ENCODE assay signal across 8 cellular contexts in the genomic region with DNA sequence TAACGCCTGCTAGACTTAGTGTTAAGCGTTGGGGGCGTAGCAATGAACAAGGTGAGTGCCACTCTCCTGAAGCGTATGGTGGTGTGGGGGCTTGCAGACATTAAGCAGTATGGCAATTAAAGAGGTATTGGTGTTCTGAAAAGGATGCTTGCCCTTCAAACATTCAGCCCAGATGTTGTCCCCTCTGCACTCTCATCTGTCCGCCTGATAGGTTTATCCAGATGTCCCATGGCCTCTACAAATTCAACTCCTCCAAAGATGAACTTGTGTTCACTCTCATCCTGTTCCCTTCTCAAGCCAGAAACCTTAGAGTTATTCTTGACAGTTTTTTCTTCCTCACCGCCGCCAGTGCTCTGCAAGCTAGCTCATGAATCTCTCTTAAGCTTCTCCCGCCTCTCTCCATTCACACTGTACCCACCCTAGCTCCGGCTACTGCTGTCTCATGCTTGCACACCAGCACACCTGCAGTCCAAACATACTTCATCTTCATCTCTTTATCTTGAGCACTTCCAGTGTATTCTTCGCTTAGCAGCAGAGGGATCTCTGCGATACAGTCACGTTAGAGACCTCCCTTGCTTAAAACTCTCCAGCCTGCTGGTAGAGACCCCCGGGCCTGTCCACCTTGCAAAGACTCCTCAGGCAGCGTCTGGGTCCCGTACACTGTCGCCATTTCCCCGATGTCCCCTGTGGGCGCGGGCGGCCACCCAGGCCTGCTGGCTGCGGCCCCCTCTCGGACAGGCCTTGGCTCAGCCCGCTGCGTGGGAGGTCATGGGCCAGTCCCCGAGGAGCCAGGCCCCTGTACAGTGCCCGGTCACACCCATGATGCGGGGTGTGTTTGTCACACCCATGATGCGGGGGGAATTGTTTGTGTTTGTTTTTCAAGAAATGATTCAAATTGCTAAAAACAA. TPM values are rescaled to one million over a fixed set of nuclear protein-coding genes. Genes with fewer than 3 reads are reported as not detected.
DNase-seq lines count a peak whose midpoint lies in the region; ATAC-seq and TF ChIP-seq lines count a peak whose summit lies in the region.

No MANE protein-coding gene starts in this region.

- no peaks in the 10 kb centered on the region for H4K20me1 ChIP-seq in OCI-LY1 (ENCODE audit: insufficient read depth, low read length)

- H3K4me1 ChIP-seq in OCI-LY1 (ENCODE audit: insufficient read depth, low read length, severe bottlenecking) (peaks cover 24% of the 10 kb centered on the region), endodermal cell (ENCODE audit: control insufficient read depth, insufficient read depth, low read length) (peaks cover 3% of the 10 kb centered on the region)

- H3K27ac Mint-ChIP-seq in CD4-positive, alpha-beta T cell: peak overlapping the region; percentile 87
- peak overlapping the region; percentile 93 for H3K27ac Mint-ChIP-seq in endodermal cell
- peak overlapping the region; percentile 81 for H3K27ac Mint-ChIP-seq in neural crest cell (ENCODE audit: unreplicated experiment)

- peak overlapping the region; percentile 97 for H3K4me2 ChIP-seq in OCI-LY1 (ENCODE audit: low read length)

- H3K36me3 Mint-ChIP-seq in CD4-positive, alpha-beta T cell (ENCODE audit: low read depth): peaks cover 50% of the 10 kb centered on the region
- H3K36me3 Mint-ChIP-seq in endodermal cell (ENCODE audit: low read depth) (peaks cover 32% of the 10 kb centered on the region), neural crest cell (ENCODE audit: low read depth) (peaks cover 3% of the 10 kb centered on the region)

- POLR2A ChIA-PET in CD4-positive, alpha-beta T cell (lab: Charles Lee): interaction anchor here (0.7 to 1.7 kb wide), 2 partner anchors 8 to 32 kb away, joined by 3 to 33 read pairs; partner anchors contain the start of gene STAU1

- H3K9ac ChIP-seq in OCI-LY1 (ENCODE audit: low read length): peak overlapping the region; percentile 87
- peak overlapping the region; percentile 83 for H3K9ac ChIP-seq in endodermal cell (ENCODE audit: extremely low read depth, low read length, poor library complexity, severe bottlenecking)

- 71 to 74% methylated on average over 17 to 26 of the region's 28 CpGs for WGBS in endodermal cell (ENCODE audit: insufficient coverage in 1 of 2, insufficient read length in 1 of 2), 2 experiments

- no peaks in the 10 kb centered on the region for H3K27me3 ChIP-seq in CD4-positive, alpha-beta T cell (ENCODE audit: control insufficient read depth, insufficient read depth, low read length)
- H3K27me3 ChIP-seq in OCI-LY1 (ENCODE audit: insufficient read depth, low read length) (no peaks in the 10 kb centered on the region), endodermal cell (ENCODE audit: control insufficient read depth, insufficient read depth, low read length, poor library complexity, severe bottlenecking) (no peaks in the 10 kb centered on the region)

- intact Hi-C loops in CD4-positive, alpha-beta T cell (cut with DNase I, micrococcal nuclease): loop anchor here (1.0 to 5.0 kb wide), 5 partner anchors 33 to 1512 kb away; partner anchors contain the start of genes ZNFX1 (in 2 of the 2), CSE1L (in 1 of the 2) and PARD6B (in 1 of the 2)

- H2AFZ ChIP-seq in OCI-LY1 (ENCODE audit: low read length): no peak overlapping the region

- H3K9me3 ChIP-seq in CD4-positive, alpha-beta T cell (ENCODE audit: control insufficient read depth, low read length): no peaks in the 10 kb centered on the region
- no peaks in the 10 kb centered on the region for H3K9me3 ChIP-seq in OCI-LY1 (ENCODE audit: low read length)
- no peaks in the 10 kb centered on the region for H3K9me3 ChIP-seq in endodermal cell (ENCODE audit: control insufficient read depth, low read length)

- ATAC-seq in CD4-positive, alpha-beta T cell (ENCODE audit: poor library complexity): no peak

- CTCF ChIA-PET in CD4-positive, alpha-beta T cell (lab: Charles Lee): interaction anchor here (4.4 kb wide), 1 partner anchor 86 kb away, joined by 52 read pairs; no protein-coding TSS in a partner anchor

- no peaks in the 10 kb centered on the region for H3K27me3 Mint-ChIP-seq in CD4-positive, alpha-beta T cell
- H3K27me3 Mint-ChIP-seq in endodermal cell (ENCODE audit: insufficient read depth) (peaks cover 2% of the 10 kb centered on the region), neural crest cell (ENCODE audit: low read depth) (no peaks in the 10 kb centered on the region)

- no peaks in the 10 kb centered on the region for H3K9me2 ChIP-seq in OCI-LY1 (ENCODE audit: low read depth, low read length)

- TF ChIP-seq CTCF in CD4-positive, alpha-beta T cell (IDR thresholded peaks at IDR 0.05): no peak
- TF ChIP-seq CTCF in OCI-LY1 (IDR thresholded peaks at IDR 0.05; ENCODE audit: low read length) (no peak), endodermal cell (conservative IDR thresholded peaks at IDR 0.05) (no peak), neural crest cell (conservative IDR thresholded peaks at IDR 0.05) (no peak)

- H3K4me3 Mint-ChIP-seq in CD4-positive, alpha-beta T cell: peak overlapping the region; percentile 86
- H3K4me3 Mint-ChIP-seq in endodermal cell (peak overlapping the region; percentile 84), neural crest cell (peak overlapping the region; percentile 89)

- H3K4me3 ChIP-seq in OCI-LY1 (ENCODE audit: low read depth, low read length, poor library complexity, severe bottlenecking) (peak overlapping the region; percentile 90), endodermal cell (ENCODE audit: low read length) (peak overlapping the region; percentile 97)

- peaks cover 24% of the 10 kb centered on the region for H3K4me1 Mint-ChIP-seq in CD4-positive, alpha-beta T cell (ENCODE audit: low read depth)
- peaks cover 11% of the 10 kb centered on the region for H3K4me1 Mint-ChIP-seq in endodermal cell
- H3K4me1 Mint-ChIP-seq in neural crest cell: peaks cover 26% of the 10 kb centered on the region

- peak overlapping the region; percentile 85 for H3K27ac ChIP-seq in CD4-positive, alpha-beta T cell (ENCODE audit: low read depth, low read length)
- H3K27ac ChIP-seq in OCI-LY1 (ENCODE audit: low read depth, low read length, poor library complexity, severe bottlenecking) (peak overlapping the region; percentile 45), endodermal cell (ENCODE audit: low read depth, low read length) (no peak overlapping the region)

- peaks cover 37% of the 10 kb centered on the region for H3K36me3 ChIP-seq in OCI-LY1 (ENCODE audit: insufficient read depth, low read length)
- H3K36me3 ChIP-seq in endodermal cell (ENCODE audit: control insufficient read depth, insufficient read depth, low read length): peaks cover 37% of the 10 kb centered on the region

- no peaks in the 10 kb centered on the region for H3F3A ChIP-seq in OCI-LY1 (ENCODE audit: insufficient read depth, low read length)

- peaks cover 15% of the 10 kb centered on the region for H3K79me2 ChIP-seq in OCI-LY1 (ENCODE audit: insufficient read depth, low read length)

- H3K9me3 Mint-ChIP-seq in CD4-positive, alpha-beta T cell: no peaks in the 10 kb centered on the region
- H3K9me3 Mint-ChIP-seq in endodermal cell (peaks cover 2% of the 10 kb centered on the region), neural crest cell (no peaks in the 10 kb centered on the region)

- DNase-seq in CD4-positive, alpha-beta T cell: no peak
- DNase-seq in endodermal cell: no peak
- DNase-seq in neural crest cell (ENCODE audit: low read depth, low spot score): no peak
- DNase-seq in stimulated activated CD4-positive, alpha-beta T cell treated with anti-CD3 and anti-CD28 coated beads, Interleukin-2, amount 100 ng/mL, for 24 hours: no peak
- DNase-seq in NCI-H1092 treated with DMSO at 0.1 percent for 48 hours (lab: John Stamatoyannopoulos, UW): no peak
- DNase-seq in COLO829 (ENCODE audit: low spot score): no peak
- no peak for DNase-seq in NOMO-1 treated with dmso at 0.1 percent for 144 hours (lab: John Stamatoyannopoulos, UW; ENCODE audit: unreplicated experiment)

RNA-seq across cellular contexts. Expression of gene DDX27, which starts 1.0 kb away (rescaled TPM):
- total RNA-seq in CD4-positive, alpha-beta T cell: 100 to 1,000 TPM; 116 to 126 TPM
- total RNA-seq in endodermal cell: 10 to 100 TPM; 40.4 to 45.2 TPM
- 36.8 TPM for polyA plus RNA-seq in endodermal cell (2013, experiment 1 of 2)
- 31.5 TPM for polyA plus RNA-seq in endodermal cell (2013, experiment 2 of 2)
- total RNA-seq in neural crest cell: 33.2 and 34.3 TPM in 2 replicates

RNA-seq across cellular contexts. Expression of gene STAU1, which starts 32.0 kb away (rescaled TPM):
- 10 to 100 TPM; 61.4 to 65.8 TPM for total RNA-seq in CD4-positive, alpha-beta T cell
- total RNA-seq in endodermal cell (10 to 100 TPM; 90.2 to 95.5 TPM), neural crest cell (102 and 103 TPM in 2 replicates)
- polyA plus RNA-seq in endodermal cell (2013, experiment 1 of 2): 85.0 TPM
- polyA plus RNA-seq in endodermal cell (2013, experiment 2 of 2): 80.5 TPM

RNA-seq across cellular contexts. Expression of gene ZNFX1, which starts 57.7 kb away (rescaled TPM):
- total RNA-seq in CD4-positive, alpha-beta T cell: 10 to 100 TPM; 50.6 to 51.6 TPM
- total RNA-seq in endodermal cell: 1 to 10 TPM; 8.1 to 8.9 TPM
- polyA plus RNA-seq in endodermal cell (2013, experiment 1 of 2): 6.7 TPM
- 6.1 TPM for polyA plus RNA-seq in endodermal cell (2013, experiment 2 of 2)
- 10.0 and 10.4 TPM in 2 replicates for total RNA-seq in neural crest cell
